In the genomic region with DNA sequence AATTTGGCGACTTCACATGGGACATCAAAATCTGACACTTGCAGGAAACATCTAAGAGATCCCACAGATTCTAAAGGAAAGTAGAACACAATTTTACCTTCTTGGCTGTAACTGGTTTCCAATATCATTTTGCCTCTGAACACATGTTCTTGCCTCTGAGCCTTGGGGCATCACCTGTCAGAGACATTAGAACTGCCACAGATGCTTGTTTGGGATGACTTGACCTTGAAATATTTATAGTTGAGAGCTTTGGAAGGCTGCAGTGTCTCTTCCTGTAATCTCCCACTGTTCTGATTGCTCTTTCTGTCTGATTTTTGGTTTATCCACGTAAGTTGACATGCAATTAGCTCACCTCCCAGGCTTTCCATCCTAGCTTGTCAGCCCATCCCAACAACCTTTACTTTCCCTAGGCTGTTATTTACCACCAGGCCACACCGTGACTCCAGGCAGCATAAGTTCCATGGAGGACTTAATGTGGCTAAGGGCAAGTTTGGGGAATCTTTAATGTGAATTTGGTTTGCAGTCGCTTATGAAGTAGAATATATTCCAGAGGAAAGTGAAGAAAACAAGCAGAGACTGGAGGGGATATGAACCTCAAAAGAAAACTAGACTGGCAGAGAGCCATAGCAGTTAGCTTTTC, we compare ENCODE assay signal across 34 cellular contexts.
"Had no signal": no experiment of that assay in that cellular context is flagged by ENCODE, and none has a peak within 500 bp of the region (broad histone marks: within the 10 kb centered on the region; RNA-seq: fewer than 3 reads in every experiment).

No MANE protein-coding gene starts in this region.

- H3K9me3 ChIP-seq: adrenal gland, body of pancreas, breast epithelium, MG63, Peyer's patch had no signal

- H3K4me3 Mint-ChIP-seq: activated CD4-positive, alpha-beta T cell treated with anti-CD3 and anti-CD28 coated beads, Interleukin-2, amount 10 ng/mL, durations not matched to agents 7 days and 5 days; activated naive CD4-positive, alpha-beta T cell treated with anti-CD3 and anti-CD28 coated beads for 36 hours; activated T-cell treated with anti-CD3 and anti-CD28 coated beads, Interleukin-2, amount 50 U/mL, for 4 hours; activated T-helper 1 cell treated with anti-CD3 and anti-CD28 coated beads, Interleukin-12 subunit alpha, Interleukin-12 subunit beta, Interleukin-2, Interleukin-4 antibody, amounts not matched to agents 30 ng/mL and 10 ng/mL and 1 ng/mL, durations not matched to agents 14 hours and 24 hours and 36 hours had no signal

- H3K4me1 ChIP-seq: adrenal gland, body of pancreas, breast epithelium, Peyer's patch had no signal

- H3K9me3 Mint-ChIP-seq: activated CD4-positive, alpha-beta T cell treated with anti-CD3 and anti-CD28 coated beads, Interleukin-2, amount 10 ng/mL, durations not matched to agents 7 days and 5 days; activated naive CD4-positive, alpha-beta T cell treated with anti-CD3 and anti-CD28 coated beads for 36 hours; activated naive CD4-positive, alpha-beta T cell treated with anti-CD3 and anti-CD28 coated beads, Interleukin-2, amount 50 U/mL, for 72 hours; activated T-cell treated with anti-CD3 and anti-CD28 coated beads, Interleukin-2, amount 50 U/mL, for 4 hours; activated T-helper 1 cell treated with anti-CD3 and anti-CD28 coated beads, Interleukin-12 subunit alpha, Interleukin-12 subunit beta, Interleukin-2, Interleukin-4 antibody, amounts not matched to agents 30 ng/mL and 10 ng/mL and 1 ng/mL, durations not matched to agents 14 hours and 24 hours and 36 hours had no signal

- H3K4me3 ChIP-seq: adrenal gland, body of pancreas, breast epithelium, MG63, Peyer's patch had no signal

- H3K27me3 Mint-ChIP-seq: activated CD4-positive, alpha-beta T cell treated with anti-CD3 and anti-CD28 coated beads, Interleukin-2, amount 10 ng/mL, durations not matched to agents 7 days and 5 days had no signal

- ATAC-seq: activated naive CD4-positive, alpha-beta T cell treated with anti-CD3 and anti-CD28 coated beads, Interleukin-2, amount 50 U/mL, for 72 hours; activated T-cell treated with anti-CD3 and anti-CD28 coated beads, Interleukin-2, amount 50 U/mL, for 4 hours; body of pancreas; PC-3; Right ventricle myocardium inferior had no signal

- H3K27ac ChIP-seq: adrenal gland, body of pancreas, breast epithelium, Peyer's patch, RWPE1, WERI-Rb-1 had no signal

- DNase-seq: activated CD4-positive, alpha-beta T cell treated with anti-CD3 and anti-CD28 coated beads, Interleukin-2, amount 10 ng/mL, durations not matched to agents 7 days and 5 days; activated CD4-positive, alpha-beta T cell treated with anti-CD3 and anti-CD28 coated beads, Interleukin-2, amount 50 U/mL, for 48 hours; activated CD4-positive, CD25-positive, alpha-beta regulatory T cell; activated CD8-positive, alpha-beta memory T cell treated with anti-CD3 and anti-CD28 coated beads, Interleukin-2, amount 50 U/mL, for 4 hours; activated gamma-delta T cell treated with Interleukin-2 at 50 U/mL for 16 hours; activated naive CD4-positive, alpha-beta T cell treated with anti-CD3 and anti-CD28 coated beads for 36 hours; activated T-cell treated with anti-CD3 and anti-CD28 coated beads for 4 hours; activated T-cell treated with anti-CD3 and anti-CD28 coated beads, Interleukin-2, amount 50 U/mL, for 4 hours; adrenal gland; body of pancreas; caudate nucleus; cerebellar nuclear complex; MG63; NCI-H1048; NCI-H1105 treated with DMSO at 0.1 percent for 48 hours; NCI-H1436; NCI-H1694; NCI-H1930; NCI-H2081 treated with DMSO at 0.1 percent for 48 hours; NCI-H226; NCI-H446 treated with DMSO at 0.1 percent for 48 hours; NCI-H524 treated with DMSO at 0.1 percent for 48 hours; PC-3; Peyer's patch; SIG-M5; SW 1271; T1000; WERI-Rb-1 had no signal

- H3K27me3 ChIP-seq: adrenal gland, body of pancreas, breast epithelium, MG63, Peyer's patch had no signal

- H3K36me3 Mint-ChIP-seq: activated naive CD4-positive, alpha-beta T cell treated with anti-CD3 and anti-CD28 coated beads, Interleukin-2, amount 50 U/mL, for 72 hours had no signal

- H3K27ac Mint-ChIP-seq: activated CD4-positive, alpha-beta T cell treated with anti-CD3 and anti-CD28 coated beads, Interleukin-2, amount 10 ng/mL, durations not matched to agents 7 days and 5 days; activated naive CD4-positive, alpha-beta T cell treated with anti-CD3 and anti-CD28 coated beads for 36 hours; activated naive CD4-positive, alpha-beta T cell treated with anti-CD3 and anti-CD28 coated beads, Interleukin-2, amount 50 U/mL, for 72 hours; activated T-helper 1 cell treated with anti-CD3 and anti-CD28 coated beads, Interleukin-12 subunit alpha, Interleukin-12 subunit beta, Interleukin-2, Interleukin-4 antibody, amounts not matched to agents 30 ng/mL and 10 ng/mL and 1 ng/mL, durations not matched to agents 14 hours and 24 hours and 36 hours had no signal

- H3K36me3 ChIP-seq: adrenal gland, breast epithelium, MG63, Peyer's patch, WERI-Rb-1 had no signal

- FAIRE-seq: astrocyte had no signal
